ENCODE assay signal across 11 cellular contexts in the genomic region with DNA sequence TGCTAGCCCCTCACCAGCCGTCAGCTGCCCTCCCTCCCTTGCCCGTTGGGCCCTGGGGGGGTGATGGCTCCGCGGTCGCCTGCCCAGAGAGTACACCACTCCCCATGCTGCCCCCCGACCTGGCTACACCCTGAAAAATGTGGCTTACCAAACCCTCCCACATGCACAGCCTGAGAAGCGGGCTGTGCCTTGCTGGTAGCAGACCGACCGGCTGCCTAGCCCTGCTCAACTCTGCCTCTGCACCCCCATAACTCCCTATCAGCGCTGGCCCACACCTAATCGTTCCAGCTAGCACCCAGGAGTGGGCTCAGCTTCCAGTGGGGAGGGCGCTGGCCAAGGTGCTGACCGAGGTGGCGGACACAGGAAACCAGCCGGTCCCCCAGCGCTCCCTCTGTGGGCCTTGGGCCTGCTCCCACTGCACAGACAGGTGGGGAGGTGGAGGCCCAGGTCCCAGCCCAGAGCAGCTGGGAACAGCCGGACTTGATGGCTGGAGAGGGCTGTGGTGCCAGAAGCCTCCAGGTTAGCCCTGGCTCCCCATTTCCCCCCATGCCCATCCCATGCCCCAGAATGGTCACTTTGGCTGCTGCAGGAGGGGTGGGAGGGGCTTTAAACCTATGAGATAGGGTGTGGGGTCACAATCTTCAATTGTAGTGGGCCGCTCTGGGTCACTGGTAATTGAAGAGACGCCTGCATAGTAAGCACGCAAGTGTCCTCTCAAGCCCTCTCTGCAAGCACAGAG. TPM values are rescaled to one million over a fixed set of nuclear protein-coding genes. Genes with fewer than 3 reads are reported as not detected.
DNase-seq lines count a peak whose midpoint lies in the region; ATAC-seq and TF ChIP-seq lines count a peak whose summit lies in the region.
"Had no signal": no experiment of that assay in that cellular context is flagged by ENCODE, and none has a peak within 500 bp of the region (broad histone marks: within the 10 kb centered on the region; RNA-seq: fewer than 3 reads in every experiment).

No MANE protein-coding gene starts in this region.

- no peak overlapping the region for H3K4me3 Mint-ChIP-seq in WTC11

- H3K4me2 ChIP-seq in hepatocyte: no peak overlapping the region
- H3K4me2 ChIP-seq in OCI-LY7 (ENCODE audit: low read length): no peak overlapping the region

- TF ChIP-seq CTCF in WTC11 (IDR thresholded peaks at IDR 0.05): no peak
- TF ChIP-seq CTCF in hepatocyte (IDR thresholded peaks at IDR 0.05; ENCODE audit: poor library complexity): no peak
- no peak for TF ChIP-seq CTCF in OCI-LY7 (conservative IDR thresholded peaks at IDR 0.05; ENCODE audit: low read length)

- DNase-seq in activated naive CD4-positive, alpha-beta T cell treated with Interleukin-2 at 50 U/mL for 16 hours: peak; percentile 12
- no peak for DNase-seq in activated naive CD4-positive, alpha-beta T cell (lab: John Stamatoyannopoulos, UW)
- DNase-seq in WTC11 (ENCODE audit: low spot score) (peak; percentile 70), hepatocyte (ENCODE audit: low spot score) (peak; percentile 76), sciatic nerve (ENCODE audit: low spot score) (no peak), RPMI8226 (no peak), OCI-LY7 (ENCODE audit: low spot score) (no peak), NCI-H2196 (lab: John Stamatoyannopoulos, UW; ENCODE audit: unreplicated experiment) (no peak)
- DNase-seq: GF-D8, transverse colon had no signal

- H3K9me3 ChIP-seq in hepatocyte (ENCODE audit: low read depth): no peaks in the 10 kb centered on the region
- H3K9me3 ChIP-seq in OCI-LY7 (ENCODE audit: low read length): no peaks in the 10 kb centered on the region
- H3K9me3 ChIP-seq: transverse colon had no signal

- H3K27me3 Mint-ChIP-seq in WTC11 (ENCODE audit: low read depth): 0 out of 2 replicates have a peak, but pooled peaks cover 3% of the 10 kb centered on the region

- no peaks in the 10 kb centered on the region for H3K9me3 Mint-ChIP-seq in WTC11

- ATAC-seq in WTC11 (no peak), sciatic nerve (peak; percentile 20)

- 54% methylated on average over 19 of the region's 20 CpGs for WGBS in hepatocyte (ENCODE audit: low lambda C conversion rate, missing lambda C conversion rate)

- H3K36me3 Mint-ChIP-seq in WTC11: no peaks in the 10 kb centered on the region

- H3K27me3 ChIP-seq in hepatocyte: no peaks in the 10 kb centered on the region

- POLR2A ChIA-PET in WTC11 (lab: Charles Lee) (no interaction called here), OCI-LY7 (lab: Charles Lee) (no interaction called here)

- no peaks in the 10 kb centered on the region for H3K36me3 ChIP-seq in hepatocyte (replicated peaks; ENCODE audit: insufficient read depth, low read depth)
- no peaks in the 10 kb centered on the region for H3K36me3 ChIP-seq in OCI-LY7 (ENCODE audit: insufficient read depth, low read length)
- H3K36me3 ChIP-seq: transverse colon had no signal

- H4K20me1 ChIP-seq in hepatocyte (ENCODE audit: insufficient read depth, poor library complexity, severe bottlenecking) (no peaks in the 10 kb centered on the region), OCI-LY7 (ENCODE audit: insufficient read depth, low read length) (no peaks in the 10 kb centered on the region)

- H3K4me1 Mint-ChIP-seq in WTC11: peaks cover 4% of the 10 kb centered on the region; the same call in 1 of the 2 replicates

- H3K9me2 ChIP-seq in hepatocyte (replicated peaks; ENCODE audit: insufficient read depth) (no peaks in the 10 kb centered on the region), OCI-LY7 (ENCODE audit: insufficient read depth, low read length) (no peaks in the 10 kb centered on the region)

- H3K79me2 ChIP-seq in hepatocyte: no peaks in the 10 kb centered on the region
- no peaks in the 10 kb centered on the region for H3K79me2 ChIP-seq in OCI-LY7 (ENCODE audit: insufficient read depth, low read depth, low read length)

- no peaks in the 10 kb centered on the region for H3K4me1 ChIP-seq in hepatocyte (ENCODE audit: insufficient read depth)
- no peaks in the 10 kb centered on the region for H3K4me1 ChIP-seq in OCI-LY7 (ENCODE audit: insufficient read depth, low read length, poor library complexity, severe bottlenecking)

- intact Hi-C loops in sciatic nerve (cut with DNase I) (loop anchor here (10.0 kb wide), 1 partner anchor 1307 kb away; no protein-coding TSS in a partner anchor), OCI-LY7 (cut with micrococcal nuclease; ENCODE audit: unreplicated experiment) (no loop called here)

- H3K4me3 ChIP-seq in hepatocyte (no peak overlapping the region), OCI-LY7 (ENCODE audit: low read depth, low read length, poor library complexity, severe bottlenecking) (no peak overlapping the region)
- H3K4me3 ChIP-seq: SK-N-MC, transverse colon had no signal

- CTCF ChIA-PET in WTC11 (lab: Charles Lee): no interaction called here
- CTCF ChIA-PET in OCI-LY7 (lab: Charles Lee; ENCODE audit: unreplicated experiment): no interaction called here

- H3K27ac ChIP-seq in hepatocyte (no peak overlapping the region), OCI-LY7 (ENCODE audit: low read depth, low read length, poor library complexity, severe bottlenecking) (no peak overlapping the region)
- H3K27ac ChIP-seq: SK-N-MC, transverse colon had no signal

- BruUV-seq in OCI-LY7 (replicated peaks; lab: Mats Ljungman, UMichigan): no TSS peak

- no peak overlapping the region for H3K27ac Mint-ChIP-seq in WTC11

- H2AFZ ChIP-seq in hepatocyte (no peak overlapping the region), OCI-LY7 (ENCODE audit: low read length) (no peak overlapping the region)

TF ChIP-seq in WTC11, 78 proteins besides CTCF, POLR2A, EP300 and RAD21 (continues in another document):
- TF ChIP-seq ZNF219 (CRISPR knock-in tag; IDR thresholded peaks at IDR 0.05; ENCODE audit: borderline replicate concordance) (peak; percentile 75), ZNF121 (CRISPR knock-in tag; IDR thresholded peaks at IDR 0.05) (no peak), SMAD4 (CRISPR knock-in tag; IDR thresholded peaks at IDR 0.05) (peak; percentile 74; the same call in 1 of the 2 replicates), PREB (CRISPR knock-in tag; IDR thresholded peaks at IDR 0.05; ENCODE audit: borderline replicate concordance) (peak; percentile 37; the same call in 1 of the 2 replicates), ZBTB43 (CRISPR knock-in tag; IDR thresholded peaks at IDR 0.05) (0 out of 2 replicates have a peak, but pooled peaks have one; percentile 32), SMAD3 (CRISPR knock-in tag; IDR thresholded peaks at IDR 0.05; ENCODE audit: borderline replicate concordance) (peak; percentile 51; the same call in 1 of the 2 replicates), NFE2L1 (CRISPR knock-in tag; IDR thresholded peaks at IDR 0.05) (peak; percentile 75), FOXP1 (CRISPR knock-in tag; IDR thresholded peaks at IDR 0.05; ENCODE audit: borderline replicate concordance) (0 out of 2 replicates have a peak, but pooled peaks have one; percentile 39), ESRRA (CRISPR knock-in tag; IDR thresholded peaks at IDR 0.05; ENCODE audit: borderline replicate concordance) (no peak), TEAD4 (CRISPR knock-in tag; IDR thresholded peaks at IDR 0.05) (peak; percentile 66; the same call in 1 of the 2 replicates), USF1 (CRISPR knock-in tag; IDR thresholded peaks at IDR 0.05) (peak; percentile 70), NR3C1 (CRISPR knock-in tag; conservative IDR thresholded peaks at IDR 0.05; ENCODE audit: low read depth) (no peak)
- TF ChIP-seq, protein P1, sequence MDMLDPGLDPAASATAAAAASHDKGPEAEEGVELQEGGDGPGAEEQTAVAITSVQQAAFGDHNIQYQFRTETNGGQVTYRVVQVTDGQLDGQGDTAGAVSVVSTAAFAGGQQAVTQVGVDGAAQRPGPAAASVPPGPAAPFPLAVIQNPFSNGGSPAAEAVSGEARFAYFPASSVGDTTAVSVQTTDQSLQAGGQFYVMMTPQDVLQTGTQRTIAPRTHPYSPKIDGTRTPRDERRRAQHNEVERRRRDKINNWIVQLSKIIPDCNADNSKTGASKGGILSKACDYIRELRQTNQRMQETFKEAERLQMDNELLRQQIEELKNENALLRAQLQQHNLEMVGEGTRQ (CRISPR knock-in tag; IDR thresholded peaks at IDR 0.05): no peak
- TF ChIP-seq, protein P2, sequence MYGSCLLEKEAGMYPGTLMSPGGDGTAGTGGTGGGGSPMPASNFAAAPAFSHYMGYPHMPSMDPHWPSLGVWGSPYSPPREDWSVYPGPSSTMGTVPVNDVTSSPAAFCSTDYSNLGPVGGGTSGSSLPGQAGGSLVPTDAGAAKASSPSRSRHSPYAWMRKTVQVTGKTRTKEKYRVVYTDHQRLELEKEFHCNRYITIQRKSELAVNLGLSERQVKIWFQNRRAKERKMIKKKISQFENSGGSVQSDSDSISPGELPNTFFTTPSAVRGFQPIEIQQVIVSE (CRISPR knock-in tag; IDR thresholded peaks at IDR 0.05; ENCODE audit: borderline replicate concordance): no peak

RNA-seq across cellular contexts. Expression of gene PRODH, which starts 32.1 kb away (rescaled TPM):
- 42.6 to 97.3 TPM (median 56.1 TPM) in 3 replicates for total RNA-seq in WTC11 (2021)
- 27.2 and 27.9 TPM in 2 replicates for total RNA-seq in hepatocyte
- 26.4 and 27.9 TPM in 2 replicates for polyA plus RNA-seq in hepatocyte
- 23.5 TPM for total RNA-seq in sciatic nerve
- total RNA-seq in OCI-LY7 (2014; rRNA removed; shearing (Covaris generic)): not detected in 2 replicates
- not detected in 2 replicates for total RNA-seq in OCI-LY7 (2022)

Comparison
In these comparisons a context has a peak if more than half of its experiments do, and no peak if none do; other contexts are left out.
1. DNase-seq: peak in activated naive CD4-positive, alpha-beta T cell treated with Interleukin-2 at 50 U/mL for 16 hours (single experiment), WTC11 (single experiment) and hepatocyte (single experiment); none in activated naive CD4-positive, alpha-beta T cell (0 of 4), sciatic nerve (single experiment), RPMI8226 (single experiment), OCI-LY7 (single experiment) and NCI-H2196 (single experiment).
2. RNA of gene PRODH, which starts 32.1 kb away (total RNA-seq): 42.6 to 97.3 TPM in WTC11, 27.2 to 27.9 TPM in hepatocyte and 23.5 TPM in sciatic nerve (single experiment); not detected in OCI-LY7; every median in the first group is over 10 times any median in the second.